In the genomic region with DNA sequence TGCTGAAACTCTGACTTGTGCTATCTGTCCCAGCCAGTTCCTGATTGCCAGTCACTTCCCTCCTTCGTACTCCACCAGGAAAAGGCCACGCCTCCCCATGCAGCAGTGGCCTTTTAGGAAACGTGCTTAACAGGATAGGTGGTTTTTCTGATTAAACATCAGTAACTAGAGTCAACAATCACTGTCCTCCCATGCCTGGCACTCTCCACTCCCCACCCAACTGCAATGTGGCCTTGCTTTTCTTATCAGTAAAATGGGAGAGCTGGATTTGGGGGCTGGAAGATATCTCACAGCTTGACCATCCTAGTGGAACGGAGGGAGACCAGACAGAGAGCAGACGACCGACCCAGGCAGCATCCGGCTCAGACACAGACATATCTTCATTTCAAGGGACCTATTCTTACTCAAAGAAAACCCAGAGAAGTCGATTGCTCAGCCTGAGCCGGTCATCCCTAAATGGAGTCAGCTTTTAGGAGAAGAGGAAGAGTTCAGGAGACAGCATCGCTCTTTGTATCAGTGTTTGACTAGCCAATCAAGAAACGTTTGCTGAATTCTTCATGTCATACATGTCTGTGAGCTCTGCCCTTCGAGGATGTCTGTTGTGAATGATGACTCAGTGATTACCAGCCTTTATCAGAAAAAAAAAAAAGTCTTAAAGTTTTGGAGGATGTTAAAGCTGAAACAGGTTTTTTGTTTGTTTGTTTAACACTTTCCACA, we compare ENCODE assay signal across 10 cellular contexts. TPM values are rescaled to one million over a fixed set of nuclear protein-coding genes. Genes with fewer than 3 reads are reported as not detected.
DNase-seq lines count a peak whose midpoint lies in the region; TF ChIP-seq lines count a peak whose summit lies in the region.
"Had no signal": no experiment of that assay in that cellular context is flagged by ENCODE, and none has a peak within 500 bp of the region (broad histone marks: within the 10 kb centered on the region; RNA-seq: fewer than 3 reads in every experiment).

No MANE protein-coding gene starts in this region.

- peaks cover 20% of the 10 kb centered on the region for H3K4me1 Mint-ChIP-seq in T-helper 2 cell treated with Interferon-gamma antibody and Interleukin-4, amounts not matched to agents 5 μg/mL and 100 μg/mL, for 36 hours (ENCODE audit: low read depth)

- H3K27ac Mint-ChIP-seq in T-helper 2 cell treated with Interferon-gamma antibody and Interleukin-4, amounts not matched to agents 5 μg/mL and 100 μg/mL, for 36 hours, result peak overlapping the region; percentile 73

- H3K4me3 Mint-ChIP-seq in T-helper 2 cell treated with Interferon-gamma antibody and Interleukin-4, amounts not matched to agents 5 μg/mL and 100 μg/mL, for 36 hours, result no peak overlapping the region

- no peak for DNase-seq in T-helper 2 cell treated with Interferon-gamma antibody and Interleukin-4, amounts not matched to agents 5 μg/mL and 100 μg/mL, for 36 hours (ENCODE audit: low spot score)
- DNase-seq in T-helper 2 cell (no peak), OCI-M2 (lab: John Stamatoyannopoulos, UW; ENCODE audit: unreplicated experiment) (peak; percentile 53), choroid plexus epithelial cell (ENCODE audit: low read depth) (peak; percentile 68), renal cortical epithelial cell (ENCODE audit: low read depth) (peak; percentile 50), medulla oblongata (ENCODE audit: extremely low spot score) (no peak), DMS153 treated with DMSO at 0.1 percent for 48 hours (lab: John Stamatoyannopoulos, UW; ENCODE audit: unreplicated experiment) (no peak)
- no peak for DNase-seq in stimulated activated CD4-positive, alpha-beta T cell treated with anti-CD3 and anti-CD28 coated beads, Interleukin-2, amount 100 ng/mL, for 24 hours
- DNase-seq: MV-4-11 had no signal

- H3K4me3 ChIP-seq in choroid plexus epithelial cell (ENCODE audit: low read depth, low read length), result no peak overlapping the region

- peaks cover 31% of the 10 kb centered on the region for H3K36me3 Mint-ChIP-seq in T-helper 2 cell treated with Interferon-gamma antibody and Interleukin-4, amounts not matched to agents 5 μg/mL and 100 μg/mL, for 36 hours (ENCODE audit: low read depth)

- no peaks in the 10 kb centered on the region for H3K27me3 Mint-ChIP-seq in T-helper 2 cell treated with Interferon-gamma antibody and Interleukin-4, amounts not matched to agents 5 μg/mL and 100 μg/mL, for 36 hours (ENCODE audit: low read depth)

- peaks cover 7% of the 10 kb centered on the region for H3K9me3 Mint-ChIP-seq in T-helper 2 cell treated with Interferon-gamma antibody and Interleukin-4, amounts not matched to agents 5 μg/mL and 100 μg/mL, for 36 hours

- no peak for TF ChIP-seq CTCF in choroid plexus epithelial cell (conservative IDR thresholded peaks at IDR 0.05; ENCODE audit: low read depth, low read length)

RNA-seq across cellular contexts. Expression of gene UBA6, which starts 12.7 kb away (rescaled TPM):
- 230 and 342 TPM in 2 replicates for total RNA-seq in renal cortical epithelial cell

RNA-seq across cellular contexts. Expression of gene GNRHR, which starts 40.5 kb away (rescaled TPM):
- total RNA-seq in renal cortical epithelial cell, result not detected in 2 replicates
- total RNA-seq: A673 had no signal

Comparison
In these comparisons a context has a peak if more than half of its experiments do, and no peak if none do; other contexts are left out.
1. DNase-seq: peak in OCI-M2 (single experiment), choroid plexus epithelial cell (single experiment) and renal cortical epithelial cell (single experiment); none in T-helper 2 cell treated with Interferon-gamma antibody and Interleukin-4, amounts not matched to agents 5 μg/mL and 100 μg/mL, for 36 hours (single experiment), T-helper 2 cell (0 of 5), stimulated activated CD4-positive, alpha-beta T cell treated with anti-CD3 and anti-CD28 coated beads, Interleukin-2, amount 100 ng/mL, for 24 hours (0 of 2), medulla oblongata (single experiment) and DMS153 treated with DMSO at 0.1 percent for 48 hours (single experiment).